Comparison of ENCODE assay signal across 1 cellular context in genomic region chr19:13847900-13848677, GRCh38.
TF ChIP-seq lines count a peak whose summit lies in the region.

No MANE protein-coding gene starts in this region.

TF ChIP-seq in HEK293, 187 proteins besides CTCF, POLR2A, EP300 and RAD21 (continued from another document and continues in another):
- TF ChIP-seq ZBTB11 (tag by site-specific recombination; conservative IDR thresholded peaks at IDR 0.05; ENCODE audit: low read depth) (peak; percentile 11; the same call in 1 of the 2 replicates), ZSCAN18 (tag by site-specific recombination; IDR thresholded peaks at IDR 0.05) (peak; percentile 85; the same call in 1 of the 2 replicates), ZNF549 (tag by site-specific recombination; IDR thresholded peaks at IDR 0.05) (no peak), ZNF2 (tag by site-specific recombination; IDR thresholded peaks at IDR 0.05) (0 out of 2 replicates have a peak, but pooled peaks have one; percentile 16), ZNF664 (tag by site-specific recombination; IDR thresholded peaks at IDR 0.05) (0 out of 2 replicates have a peak, but pooled peaks have one; percentile 28), INSM2 (tag by site-specific recombination; IDR thresholded peaks at IDR 0.05) (peak; percentile 34; the same call in 1 of the 2 replicates), ZNF423 (tag by site-specific recombination; IDR thresholded peaks at IDR 0.05) (0 out of 2 replicates have a peak, but pooled peaks have one; percentile 8), ZEB2 (tag by site-specific recombination; IDR thresholded peaks at IDR 0.05) (no peak; the same call in 1 of the 2 replicates), ZNF513 (tag by site-specific recombination; IDR thresholded peaks at IDR 0.05) (0 out of 2 replicates have a peak, but pooled peaks have one; percentile 4), FEZF1 (tag by site-specific recombination; IDR thresholded peaks at IDR 0.05) (no peak), OVOL3 (tag by site-specific recombination; IDR thresholded peaks at IDR 0.05) (no peak), ZNF26 (tag by site-specific recombination; IDR thresholded peaks at IDR 0.05) (no peak), ZBTB49 (tag by site-specific recombination; IDR thresholded peaks at IDR 0.05; ENCODE audit: low read depth) (no peak), MEIS1 (CRISPR knock-in tag; IDR thresholded peaks at IDR 0.05; ENCODE audit: borderline replicate concordance) (no peak), ZSCAN30 (tag by site-specific recombination; IDR thresholded peaks at IDR 0.05) (no peak; the same call in 1 of the 2 replicates), ZNF596 (tag by site-specific recombination; IDR thresholded peaks at IDR 0.05) (no peak), ZNF530 (tag by site-specific recombination; IDR thresholded peaks at IDR 0.05; ENCODE audit: low read depth) (no peak), ZNF324 (tag by site-specific recombination; IDR thresholded peaks at IDR 0.05) (no peak), ZBTB6 (tag by site-specific recombination; IDR thresholded peaks at IDR 0.05) (no peak), ZNF138 (tag by site-specific recombination; IDR thresholded peaks at IDR 0.05; ENCODE audit: borderline replicate concordance) (no peak), ZNF843 (tag by site-specific recombination; IDR thresholded peaks at IDR 0.05) (no peak), ZNF157 (tag by site-specific recombination; IDR thresholded peaks at IDR 0.05) (no peak), ZNF785 (tag by site-specific recombination; IDR thresholded peaks at IDR 0.05) (no peak), ZNF837 (tag by site-specific recombination; IDR thresholded peaks at IDR 0.05) (no peak), ZNF404 (tag by site-specific recombination; IDR thresholded peaks at IDR 0.05) (no peak), KLF10 (tag by site-specific recombination; IDR thresholded peaks at IDR 0.05) (peak; percentile 26; the same call in 1 of the 2 replicates), GLIS2 (tag by site-specific recombination; IDR thresholded peaks at IDR 0.05) (no peak; the same call in 1 of the 2 replicates), ZNF114 (tag by site-specific recombination; IDR thresholded peaks at IDR 0.05) (no peak), ZNF768 (tag by site-specific recombination; IDR thresholded peaks at IDR 0.05) (no peak), ZNF169 (tag by site-specific recombination; IDR thresholded peaks at IDR 0.05) (no peak), ZNF140 (tag by site-specific recombination; IDR thresholded peaks at IDR 0.05) (no peak), SCRT2 (tag by site-specific recombination; IDR thresholded peaks at IDR 0.05) (no peak), ZNF398 (tag by site-specific recombination; IDR thresholded peaks at IDR 0.05) (no peak), ZNF433 (tag by site-specific recombination; IDR thresholded peaks at IDR 0.05; ENCODE audit: low read depth) (no peak), ZNF391 (tag by site-specific recombination; IDR thresholded peaks at IDR 0.05; ENCODE audit: borderline replicate concordance, low read depth) (peak; percentile 80; the same call in 1 of the 2 replicates), ZBTB48 (tag by site-specific recombination; IDR thresholded peaks at IDR 0.05) (no peak), ZNF654 (tag by site-specific recombination; IDR thresholded peaks at IDR 0.05; ENCODE audit: low read depth) (0 out of 2 replicates have a peak, but pooled peaks have one; percentile 10), ZNF610 (tag by site-specific recombination; IDR thresholded peaks at IDR 0.05; ENCODE audit: borderline replicate concordance) (no peak), ZNF555 (tag by site-specific recombination; conservative IDR thresholded peaks at IDR 0.05) (no peak), ZNF394 (tag by site-specific recombination; IDR thresholded peaks at IDR 0.05; ENCODE audit: borderline replicate concordance) (no peak), ZNF10 (tag by site-specific recombination; IDR thresholded peaks at IDR 0.05) (no peak), ZFP41 (tag by site-specific recombination; IDR thresholded peaks at IDR 0.05; ENCODE audit: borderline replicate concordance) (no peak), TCF7L2 (IDR thresholded peaks at IDR 0.05; ENCODE audit: borderline replicate concordance, low read depth, low read length) (no peak), ZNF701 (tag by site-specific recombination; IDR thresholded peaks at IDR 0.05) (no peak), ZNF18 (tag by site-specific recombination; IDR thresholded peaks at IDR 0.05) (no peak), ZBTB21 (tag by site-specific recombination; IDR thresholded peaks at IDR 0.05) (no peak), ZNF514 (tag by site-specific recombination; IDR thresholded peaks at IDR 0.05) (no peak), ZNF677 (tag by site-specific recombination; IDR thresholded peaks at IDR 0.05) (no peak)
